22 cellular contexts compared by ENCODE assay signal in genomic region chr19:7130043-7130442, GRCh38.
"Had no signal": no experiment of that assay in that cellular context is flagged by ENCODE, and none has a peak within 500 bp of the region (broad histone marks: within the 10 kb centered on the region; RNA-seq: fewer than 3 reads in every experiment).

No MANE protein-coding gene starts in this region.

- FAIRE-seq: HepG2, RCC 7860 had no signal

- H3K27ac ChIP-seq: KMS-11 had no signal

- H3K4me2 ChIP-seq: KMS-11 had no signal

- ATAC-seq: HepG2 had no signal

- H3K9ac ChIP-seq: KMS-11 had no signal

- DNase-seq: IMR-90, Kasumi-1, MV-4-11, NCI-H1048, NCI-H1105, NCI-H1417, NCI-H1436 treated with DMSO at 0.1 percent for 48 hours, NCI-H1694, NCI-H1930, NCI-H2081, NCI-H2171, NCI-H226, NCI-H446, NCI-H510A, NCI-H524 treated with DMSO at 0.1 percent for 48 hours, NCI-H69, NCI-H774, RPMI8226, SHP77 had no signal
